1 cellular context compared by ENCODE assay signal in genomic region chr11:118606844-118607228, GRCh38.
TF ChIP-seq lines count a peak whose summit lies in the region.

No MANE protein-coding gene starts in this region.

TF ChIP-seq in SK-N-SH, 30 proteins besides CTCF, POLR2A, EP300 and RAD21 (continued from another document):
- TF ChIP-seq REST (IDR thresholded peaks at IDR 0.05; ENCODE audit: low read depth, low read length) (no peak), ZBTB33 (IDR thresholded peaks at IDR 0.05; ENCODE audit: borderline replicate concordance, low read depth) (no peak), RFX5 (IDR thresholded peaks at IDR 0.05; ENCODE audit: low read length) (no peak), CHD2 (IDR thresholded peaks at IDR 0.05; ENCODE audit: low read length, partially characterized antibody) (no peak)
TF ChIP-seq in SK-N-SH: peak in this region for 0.
